Comparison of ENCODE assay signal across 14 cellular contexts in genomic region chr2:42900226-42900744, GRCh38.
"Had no signal": no experiment of that assay in that cellular context is flagged by ENCODE, and none has a peak within 500 bp of the region (broad histone marks: within the 10 kb centered on the region; RNA-seq: fewer than 3 reads in every experiment).

No MANE protein-coding gene starts in this region.

- H3K4me3 Mint-ChIP-seq: activated CD4-positive, alpha-beta memory T cell treated with anti-CD3 and anti-CD28 coated beads, Interleukin-2, amount 10 ng/mL, durations not matched to agents 7 days and 5 days; activated naive CD8-positive, alpha-beta T cell treated with anti-CD3 and anti-CD28 coated beads, Interleukin-2, amount 10 ng/mL, durations not matched to agents 7 days and 5 days; activated T-cell treated with anti-CD3 and anti-CD28 coated beads, Interleukin-2, amount 50 U/mL, for 72 hours had no signal

- DNase-seq: activated CD4-positive, alpha-beta memory T cell treated with anti-CD3 and anti-CD28 coated beads, Interleukin-2, amount 10 ng/mL, durations not matched to agents 7 days and 5 days; activated CD4-positive, alpha-beta T cell treated with anti-CD3 and anti-CD28 coated beads for 1 hour; activated gamma-delta T cell treated with Interleukin-2 at 50 U/mL for 16 hours; activated naive CD8-positive, alpha-beta T cell treated with anti-CD3 and anti-CD28 coated beads, Interleukin-2, amount 10 ng/mL, durations not matched to agents 7 days and 5 days; activated T-cell treated with anti-CD3 and anti-CD28 coated beads, Interleukin-2, amount 50 U/mL, for 72 hours; anterior cingulate cortex; dorsolateral prefrontal cortex; esophagus squamous epithelium; hippocampal formation; left ventricle myocardium superior; stimulated activated CD4-positive, alpha-beta T cell treated with anti-CD3 and anti-CD28 coated beads, Interleukin-4, amount 100 ng/mL, for 4 hours; SW 1271; tibial artery had no signal

- H3K9me3 Mint-ChIP-seq: activated CD4-positive, alpha-beta memory T cell treated with anti-CD3 and anti-CD28 coated beads, Interleukin-2, amount 10 ng/mL, durations not matched to agents 7 days and 5 days; activated naive CD8-positive, alpha-beta T cell treated with anti-CD3 and anti-CD28 coated beads, Interleukin-2, amount 10 ng/mL, durations not matched to agents 7 days and 5 days; activated T-cell treated with anti-CD3 and anti-CD28 coated beads, Interleukin-2, amount 50 U/mL, for 72 hours had no signal

- H3K27me3 ChIP-seq: dorsolateral prefrontal cortex, esophagus squamous epithelium, tibial artery had no signal

- H3K9me3 ChIP-seq: esophagus squamous epithelium, tibial artery had no signal

- H3K27ac Mint-ChIP-seq: activated CD4-positive, alpha-beta memory T cell treated with anti-CD3 and anti-CD28 coated beads, Interleukin-2, amount 10 ng/mL, durations not matched to agents 7 days and 5 days; activated naive CD8-positive, alpha-beta T cell treated with anti-CD3 and anti-CD28 coated beads, Interleukin-2, amount 10 ng/mL, durations not matched to agents 7 days and 5 days; activated T-cell treated with anti-CD3 and anti-CD28 coated beads, Interleukin-2, amount 50 U/mL, for 72 hours had no signal

- H3K36me3 Mint-ChIP-seq: activated naive CD8-positive, alpha-beta T cell treated with anti-CD3 and anti-CD28 coated beads, Interleukin-2, amount 10 ng/mL, durations not matched to agents 7 days and 5 days had no signal

- FAIRE-seq: bronchial epithelial cell had no signal

- H3K4me3 ChIP-seq: dorsolateral prefrontal cortex, esophagus squamous epithelium, tibial artery had no signal

- H3K27ac ChIP-seq: dorsolateral prefrontal cortex had no signal

- H3K27me3 Mint-ChIP-seq: activated naive CD8-positive, alpha-beta T cell treated with anti-CD3 and anti-CD28 coated beads, Interleukin-2, amount 10 ng/mL, durations not matched to agents 7 days and 5 days had no signal

- H3K4me1 Mint-ChIP-seq: activated naive CD8-positive, alpha-beta T cell treated with anti-CD3 and anti-CD28 coated beads, Interleukin-2, amount 10 ng/mL, durations not matched to agents 7 days and 5 days had no signal

- ATAC-seq: activated T-cell treated with anti-CD3 and anti-CD28 coated beads, Interleukin-2, amount 50 U/mL, for 72 hours; left ventricle myocardium superior had no signal
